Comparison of ENCODE assay signal across 28 cellular contexts in genomic region chr19:8084152-8084551, GRCh38. TPM values are rescaled to one million over a fixed set of nuclear protein-coding genes. Genes with fewer than 3 reads are reported as not detected.
"Had no signal": no experiment of that assay in that cellular context is flagged by ENCODE, and none has a peak within 500 bp of the region (broad histone marks: within the 10 kb centered on the region; RNA-seq: fewer than 3 reads in every experiment).

No MANE protein-coding gene starts in this region.

- H3K36me3 ChIP-seq: SJSA1 had no signal

- ATAC-seq: activated CD8-positive, alpha-beta memory T cell treated with anti-CD3 and anti-CD28 coated beads, Interleukin-2, amount 10 ng/mL, durations not matched to agents 7 days and 5 days; PC-3; T-helper 17 cell had no signal

- H3K27ac Mint-ChIP-seq: activated B cell treated with CpG ODN at 0.5 μM for 24 hours; activated CD4-positive, alpha-beta T cell treated with anti-CD3 and anti-CD28 coated beads, Interleukin-2, amount 10 ng/mL, durations not matched to agents 24 days and 14 days; activated CD8-positive, alpha-beta memory T cell treated with anti-CD3 and anti-CD28 coated beads, Interleukin-2, amount 10 ng/mL, durations not matched to agents 7 days and 5 days; activated naive CD4-positive, alpha-beta T cell treated with anti-CD3 and anti-CD28 coated beads, Interleukin-2, amount 50 U/mL, for 24 hours; activated T-cell treated with anti-CD3 and anti-CD28 coated beads, Interleukin-2, amount 50 U/mL, for 24 hours; activated T-helper 1 cell treated with anti-CD3 and anti-CD28 coated beads, Interleukin-12 subunit alpha, Interleukin-12 subunit beta, Interleukin-2, Interleukin-4 antibody, amounts not matched to agents 30 ng/mL and 10 ng/mL and 1 ng/mL, durations not matched to agents 14 hours and 24 hours and 36 hours; brain; T-helper 17 cell had no signal

- H3K36me3 Mint-ChIP-seq: activated CD8-positive, alpha-beta memory T cell treated with anti-CD3 and anti-CD28 coated beads, Interleukin-2, amount 10 ng/mL, durations not matched to agents 7 days and 5 days; activated naive CD4-positive, alpha-beta T cell treated with anti-CD3 and anti-CD28 coated beads, Interleukin-2, amount 50 U/mL, for 24 hours had no signal

- H3K4me1 ChIP-seq: SJSA1 had no signal

- H3K27me3 Mint-ChIP-seq: activated CD4-positive, alpha-beta T cell treated with anti-CD3 and anti-CD28 coated beads, Interleukin-2, amount 10 ng/mL, durations not matched to agents 24 days and 14 days; activated CD8-positive, alpha-beta memory T cell treated with anti-CD3 and anti-CD28 coated beads, Interleukin-2, amount 10 ng/mL, durations not matched to agents 7 days and 5 days; brain had no signal

- H3K9me3 ChIP-seq: SJSA1 had no signal

- H3K9me3 Mint-ChIP-seq: activated B cell treated with CpG ODN at 0.5 μM for 24 hours; activated CD4-positive, alpha-beta T cell treated with anti-CD3 and anti-CD28 coated beads, Interleukin-2, amount 10 ng/mL, durations not matched to agents 24 days and 14 days; activated naive CD4-positive, alpha-beta T cell treated with anti-CD3 and anti-CD28 coated beads, Interleukin-2, amount 50 U/mL, for 24 hours; activated T-cell treated with anti-CD3 and anti-CD28 coated beads, Interleukin-2, amount 50 U/mL, for 24 hours; activated T-helper 1 cell treated with anti-CD3 and anti-CD28 coated beads, Interleukin-12 subunit alpha, Interleukin-12 subunit beta, Interleukin-2, Interleukin-4 antibody, amounts not matched to agents 30 ng/mL and 10 ng/mL and 1 ng/mL, durations not matched to agents 14 hours and 24 hours and 36 hours; brain; central memory CD8-positive, alpha-beta T cell had no signal

- FAIRE-seq: astrocyte, RCC 7860 had no signal

- H3K4me1 Mint-ChIP-seq: activated B cell treated with CpG ODN at 0.5 μM for 24 hours; activated CD8-positive, alpha-beta memory T cell treated with anti-CD3 and anti-CD28 coated beads, Interleukin-2, amount 10 ng/mL, durations not matched to agents 7 days and 5 days; activated naive CD4-positive, alpha-beta T cell treated with anti-CD3 and anti-CD28 coated beads, Interleukin-2, amount 50 U/mL, for 24 hours; brain; central memory CD8-positive, alpha-beta T cell; T-helper 17 cell had no signal

- H3K4me3 Mint-ChIP-seq: activated B cell treated with CpG ODN at 0.5 μM for 24 hours; activated CD4-positive, alpha-beta T cell treated with anti-CD3 and anti-CD28 coated beads, Interleukin-2, amount 10 ng/mL, durations not matched to agents 24 days and 14 days; activated CD8-positive, alpha-beta memory T cell treated with anti-CD3 and anti-CD28 coated beads, Interleukin-2, amount 10 ng/mL, durations not matched to agents 7 days and 5 days; activated naive CD4-positive, alpha-beta T cell treated with anti-CD3 and anti-CD28 coated beads, Interleukin-2, amount 50 U/mL, for 24 hours; activated T-cell treated with anti-CD3 and anti-CD28 coated beads, Interleukin-2, amount 50 U/mL, for 24 hours; activated T-helper 1 cell treated with anti-CD3 and anti-CD28 coated beads, Interleukin-12 subunit alpha, Interleukin-12 subunit beta, Interleukin-2, Interleukin-4 antibody, amounts not matched to agents 30 ng/mL and 10 ng/mL and 1 ng/mL, durations not matched to agents 14 hours and 24 hours and 36 hours; brain; central memory CD8-positive, alpha-beta T cell; T-helper 17 cell had no signal

- H3K4me3 ChIP-seq: SJSA1 had no signal

- DNase-seq: activated B cell treated with CpG ODN at 0.5 μM for 24 hours; activated CD4-positive, alpha-beta T cell treated with anti-CD3 and anti-CD28 coated beads for 1 hour; activated CD4-positive, alpha-beta T cell treated with anti-CD3 and anti-CD28 coated beads, Interleukin-2, amount 10 ng/mL, durations not matched to agents 24 days and 14 days; activated CD4-positive, alpha-beta T cell treated with anti-CD3 and anti-CD28 coated beads, Interleukin-2, amount 50 U/mL, for 48 hours; activated CD8-positive, alpha-beta memory T cell treated with anti-CD3 and anti-CD28 coated beads, Interleukin-2, amount 10 ng/mL, durations not matched to agents 7 days and 5 days; activated effector memory CD4-positive, alpha-beta T cell treated with Interleukin-2 at 50 U/mL for 16 hours; activated naive CD4-positive, alpha-beta T cell; activated T-cell treated with anti-CD3 and anti-CD28 coated beads, Interleukin-2, amount 50 U/mL, for 24 hours; amygdala; KG1; NCI-H1092; NCI-H1417; NCI-H2029; NCI-H446; NCI-H524; PC-3; SHP77; T-helper 17 cell; T-helper 9 cell had no signal

- H3K27ac ChIP-seq: SJSA1 had no signal

RNA-seq across cellular contexts. Expression of gene CCL25, which starts 31.6 kb away (rescaled TPM):
- total RNA-seq: activated B cell treated with CpG ODN at 0.5 μM for 24 hours; activated CD4-positive, alpha-beta T cell treated with anti-CD3 and anti-CD28 coated beads, Interleukin-2, amount 10 ng/mL, durations not matched to agents 24 days and 14 days; activated CD8-positive, alpha-beta memory T cell treated with anti-CD3 and anti-CD28 coated beads, Interleukin-2, amount 10 ng/mL, durations not matched to agents 7 days and 5 days; activated T-helper 1 cell treated with anti-CD3 and anti-CD28 coated beads, Interleukin-12 subunit alpha, Interleukin-12 subunit beta, Interleukin-2, Interleukin-4 antibody, amounts not matched to agents 30 ng/mL and 10 ng/mL and 1 ng/mL, durations not matched to agents 14 hours and 24 hours and 36 hours; astrocyte; LHCN-M2; M059J; PC-3; SJSA1; T-helper 17 cell had no signal
